In genomic region chr12:54405573-54405972, GRCh38 we compare ENCODE assay signal across 1 cellular context.
TF ChIP-seq lines count a peak whose summit lies in the region.

No MANE protein-coding gene starts in this region.

TF ChIP-seq in endothelial cell of umbilical vein, 7 proteins besides CTCF, POLR2A, EP300 and RAD21:
- TF ChIP-seq EZH2 (IDR thresholded peaks at IDR 0.05; ENCODE audit: borderline replicate concordance, low read depth, low read length, severe bottlenecking) (no peak), FOS (IDR thresholded peaks at IDR 0.05; ENCODE audit: borderline replicate concordance, insufficient read depth, low read length) (no peak), GATA2 (IDR thresholded peaks at IDR 0.05; ENCODE audit: insufficient read depth, insufficient read length, low read depth, low read length) (no peak), JUN (IDR thresholded peaks at IDR 0.05; ENCODE audit: borderline replicate concordance, insufficient read depth, insufficient read length, low read depth) (no peak), POLR2AphosphoS5 (IDR thresholded peaks at IDR 0.05; ENCODE audit: insufficient read depth, low read depth, low read length) (no peak), MYC (IDR thresholded peaks at IDR 0.05; ENCODE audit: low read depth, low read length) (no peak), MAX (IDR thresholded peaks at IDR 0.05; ENCODE audit: insufficient read depth, insufficient read length) (no peak)
